ENCODE assay signal across 8 cellular contexts in genomic region chr20:3000852-3001523, GRCh38. TPM values are rescaled to one million over a fixed set of nuclear protein-coding genes. Genes with fewer than 3 reads are reported as not detected.
DNase-seq lines count a peak whose midpoint lies in the region; ATAC-seq and TF ChIP-seq lines count a peak whose summit lies in the region.

No MANE protein-coding gene starts in this region.

- peak in 1 of 2 experiments; percentile 60 for DNase-seq in Caco-2
- peak; percentile 66 for DNase-seq in HFFc6
- DNase-seq in NCI-H82 (lab: John Stamatoyannopoulos, UW), result peak; percentile 83
- no peak for DNase-seq in chondrocyte (ENCODE audit: low spot score)
- DNase-seq in mesenchymal stem cell, result peak; percentile 77

- peaks cover 11% of the 10 kb centered on the region for H3K79me1 ChIP-seq in mesenchymal stem cell (replicated peaks; ENCODE audit: low read length, poor library complexity, severe bottlenecking)

- intact Hi-C loops in Caco-2 (cut with micrococcal nuclease; ENCODE audit: unreplicated experiment), result loop anchor here (1.0 to 2.0 kb wide), 3 partner anchors 87 to 245 kb away; partner anchors contain the start of gene PTPRA

- H4K8ac ChIP-seq in mesenchymal stem cell (ENCODE audit: low read length), result no peak overlapping the region

- H3K4me3 ChIP-seq in Caco-2 (ENCODE audit: low read depth, low read length), result no peak overlapping the region
- no peak overlapping the region for H3K4me3 ChIP-seq in mesenchymal stem cell (ENCODE audit: insufficient read depth in 1 of 2, low read depth in 1 of 2, low read length in 2 of 2)

- H3K36me3 Mint-ChIP-seq in Caco-2 (ENCODE audit: insufficient read depth, unreplicated experiment) (peaks cover 21% of the 10 kb centered on the region), HFFc6 (ENCODE audit: low read depth) (peaks cover 5% of the 10 kb centered on the region; the same call in 1 of the 2 replicates), chondrocyte (ENCODE audit: low read depth) (peaks cover 11% of the 10 kb centered on the region)

- H3K27ac ChIP-seq in mesenchymal stem cell (ENCODE audit: low read length, poor library complexity, severe bottlenecking), result no peak overlapping the region

- no peak overlapping the region for H3K18ac ChIP-seq in mesenchymal stem cell (ENCODE audit: low read depth in 1 of 2, low read length in 2 of 2)

- POLR2A ChIA-PET in Caco-2 (lab: Charles Lee), result interaction anchor here (0.7 to 1.0 kb wide), 2 partner anchors 77 to 94 kb away, joined by 3 to 5 read pairs; no protein-coding TSS in a partner anchor

- H3K4me2 ChIP-seq in mesenchymal stem cell (ENCODE audit: low read length, poor library complexity, severe bottlenecking), result no peak overlapping the region

- H3K4ac ChIP-seq in mesenchymal stem cell (ENCODE audit: low read depth in 1 of 2, low read length in 2 of 2), result no peak overlapping the region

- H3K27me3 Mint-ChIP-seq in Caco-2 (ENCODE audit: insufficient read depth, unreplicated experiment) (no peaks in the 10 kb centered on the region), HFFc6 (ENCODE audit: insufficient read depth) (no peaks in the 10 kb centered on the region; the same call in 1 of the 2 replicates), chondrocyte (ENCODE audit: low read depth) (no peaks in the 10 kb centered on the region)

- H3K27ac Mint-ChIP-seq in Caco-2 (ENCODE audit: unreplicated experiment) (no peak overlapping the region), HFFc6 (no peak overlapping the region), chondrocyte (ENCODE audit: unreplicated experiment) (no peak overlapping the region)

- ATAC-seq in HG03432 (IDR thresholded peaks at IDR 0.05; ENCODE audit: unreplicated experiment) (no peak), HG03139 (IDR thresholded peaks at IDR 0.05; ENCODE audit: unreplicated experiment) (no peak), HG03280 (IDR thresholded peaks at IDR 0.05; ENCODE audit: unreplicated experiment) (no peak)

- H3K9ac ChIP-seq in mesenchymal stem cell (ENCODE audit: low read length), result peak overlapping the region; percentile 0

- no peak overlapping the region for H2BK12ac ChIP-seq in mesenchymal stem cell (ENCODE audit: low read length in 2 of 2)

- H2BK15ac ChIP-seq in mesenchymal stem cell (ENCODE audit: low read depth, poor library complexity, severe bottlenecking), result no peak overlapping the region

- H3K9me3 ChIP-seq in Caco-2, result no peaks in the 10 kb centered on the region
- no peaks in the 10 kb centered on the region for H3K9me3 ChIP-seq in mesenchymal stem cell (ENCODE audit: control insufficient read depth, low read length)

- H2BK5ac ChIP-seq in mesenchymal stem cell (ENCODE audit: low read depth, low read length, poor library complexity, severe bottlenecking), result no peak overlapping the region

- BruUV-seq in Caco-2 (replicated peaks; lab: Mats Ljungman, UMichigan), result no TSS peak

- no peaks in the 10 kb centered on the region for H3K4me1 Mint-ChIP-seq in Caco-2 (ENCODE audit: low read depth, unreplicated experiment)
- no peaks in the 10 kb centered on the region for H3K4me1 Mint-ChIP-seq in HFFc6 (ENCODE audit: low read depth)
- H3K4me1 Mint-ChIP-seq in chondrocyte (ENCODE audit: low read depth), result no peaks in the 10 kb centered on the region

- H3K14ac ChIP-seq in mesenchymal stem cell (ENCODE audit: low read length in 2 of 2), result no peak overlapping the region

- H4K91ac ChIP-seq in mesenchymal stem cell (ENCODE audit: low read length), result no peak overlapping the region

- peak; percentile 51 to 60 for TF ChIP-seq CTCF in Caco-2 (IDR thresholded peaks at IDR 0.05; ENCODE audit: insufficient read depth in 1 of 2, low read depth in 1 of 2, low read length in 1 of 2, severe bottlenecking in 1 of 2, unreplicated experiment in 1 of 2)
- TF ChIP-seq CTCF in HFFc6 (IDR thresholded peaks at IDR 0.05), result peak; percentile 80
- peak; percentile 87 for TF ChIP-seq CTCF in chondrocyte (IDR thresholded peaks at IDR 0.05)

- no peak overlapping the region for H3K23ac ChIP-seq in mesenchymal stem cell (ENCODE audit: low read length in 2 of 2)

- H3K9me3 Mint-ChIP-seq in Caco-2 (ENCODE audit: unreplicated experiment) (no peaks in the 10 kb centered on the region), HFFc6 (no peaks in the 10 kb centered on the region), chondrocyte (ENCODE audit: low read depth) (no peaks in the 10 kb centered on the region)

- H3K4me1 ChIP-seq in Caco-2 (no peaks in the 10 kb centered on the region), mesenchymal stem cell (ENCODE audit: control insufficient read depth, insufficient read depth, low read depth, low read length) (no peaks in the 10 kb centered on the region)

- H3K36me3 ChIP-seq in Caco-2 (ENCODE audit: control insufficient read depth, insufficient read depth, low read length) (no peaks in the 10 kb centered on the region; the same call in 1 of the 2 replicates), mesenchymal stem cell (ENCODE audit: control insufficient read depth in 1 of 2, insufficient read depth in 2 of 2, low read depth in 1 of 2, low read length in 2 of 2) (peaks cover 6 to 58% of the 10 kb centered on the region in 2 experiments)

- H2BK120ac ChIP-seq in mesenchymal stem cell (ENCODE audit: low read depth, low read length), result no peak overlapping the region

- CTCF ChIA-PET in Caco-2 (lab: Charles Lee), result interaction anchor here (0.6 to 2.4 kb wide), 13 partner anchors 16 to 249 kb away, joined by 3 to 26 read pairs (median 5); no protein-coding TSS in a partner anchor

- no peaks in the 10 kb centered on the region for H3K27me3 ChIP-seq in Caco-2 (replicated peaks; ENCODE audit: control insufficient read depth, insufficient read depth, low read length)
- H3K27me3 ChIP-seq in mesenchymal stem cell (ENCODE audit: control insufficient read depth in 1 of 2, insufficient read depth in 1 of 2, low read length in 2 of 2), result no peaks in the 10 kb centered on the region

- H3K4me3 Mint-ChIP-seq in Caco-2 (ENCODE audit: unreplicated experiment), result no peak overlapping the region
- H3K4me3 Mint-ChIP-seq in HFFc6, result no peak overlapping the region
- no peak overlapping the region for H3K4me3 Mint-ChIP-seq in chondrocyte (ENCODE audit: unreplicated experiment)

- H2AFZ ChIP-seq in mesenchymal stem cell (ENCODE audit: low read depth, low read length), result no peak overlapping the region

- WGBS in mesenchymal stem cell, result 63% methylated on average over 7 of the region's 7 CpGs

- no peak overlapping the region for H2AK5ac ChIP-seq in mesenchymal stem cell (ENCODE audit: low read length, severe bottlenecking)

RNA-seq across cellular contexts. Expression of gene GNRH2, which starts 42.4 kb away (rescaled TPM):
- total RNA-seq in Caco-2 (2022) (0.74 TPM in 1 of 2 replicates, not detected in the other), chondrocyte (0.94 TPM in 1 of 3 replicates, not detected in the others)
- total RNA-seq in HFFc6 (2021; fragmentation: NEBNext Ultra II Directional; extraction: Animal tissue kit (Norgen Biotek cat#: 25700)), result under 1 TPM in 1 of 6 experiments, not detected in 5; 0.26 TPM
- not detected for polyA plus RNA-seq in mesenchymal stem cell (2013, experiment 1 of 2)
- polyA plus RNA-seq in mesenchymal stem cell (2013, experiment 2 of 2), result not detected

RNA-seq across cellular contexts. Expression of gene MRPS26, which starts 44.9 kb away (rescaled TPM):
- total RNA-seq in Caco-2 (2022), result 93.9 and 95.0 TPM in 2 replicates
- total RNA-seq in HFFc6 (2021; fragmentation: NEBNext Ultra II Directional; extraction: Animal tissue kit (Norgen Biotek cat#: 25700)), result 10 to 100 TPM; 31.7 to 46.8 (median 36.0) TPM
- 30.9 to 41.2 TPM (median 31.0 TPM) in 3 replicates for total RNA-seq in chondrocyte
- polyA plus RNA-seq in mesenchymal stem cell (2013, experiment 1 of 2), result 22.3 TPM
- 24.4 TPM for polyA plus RNA-seq in mesenchymal stem cell (2013, experiment 2 of 2)
